8 cellular contexts compared by ENCODE assay signal in the genomic region with DNA sequence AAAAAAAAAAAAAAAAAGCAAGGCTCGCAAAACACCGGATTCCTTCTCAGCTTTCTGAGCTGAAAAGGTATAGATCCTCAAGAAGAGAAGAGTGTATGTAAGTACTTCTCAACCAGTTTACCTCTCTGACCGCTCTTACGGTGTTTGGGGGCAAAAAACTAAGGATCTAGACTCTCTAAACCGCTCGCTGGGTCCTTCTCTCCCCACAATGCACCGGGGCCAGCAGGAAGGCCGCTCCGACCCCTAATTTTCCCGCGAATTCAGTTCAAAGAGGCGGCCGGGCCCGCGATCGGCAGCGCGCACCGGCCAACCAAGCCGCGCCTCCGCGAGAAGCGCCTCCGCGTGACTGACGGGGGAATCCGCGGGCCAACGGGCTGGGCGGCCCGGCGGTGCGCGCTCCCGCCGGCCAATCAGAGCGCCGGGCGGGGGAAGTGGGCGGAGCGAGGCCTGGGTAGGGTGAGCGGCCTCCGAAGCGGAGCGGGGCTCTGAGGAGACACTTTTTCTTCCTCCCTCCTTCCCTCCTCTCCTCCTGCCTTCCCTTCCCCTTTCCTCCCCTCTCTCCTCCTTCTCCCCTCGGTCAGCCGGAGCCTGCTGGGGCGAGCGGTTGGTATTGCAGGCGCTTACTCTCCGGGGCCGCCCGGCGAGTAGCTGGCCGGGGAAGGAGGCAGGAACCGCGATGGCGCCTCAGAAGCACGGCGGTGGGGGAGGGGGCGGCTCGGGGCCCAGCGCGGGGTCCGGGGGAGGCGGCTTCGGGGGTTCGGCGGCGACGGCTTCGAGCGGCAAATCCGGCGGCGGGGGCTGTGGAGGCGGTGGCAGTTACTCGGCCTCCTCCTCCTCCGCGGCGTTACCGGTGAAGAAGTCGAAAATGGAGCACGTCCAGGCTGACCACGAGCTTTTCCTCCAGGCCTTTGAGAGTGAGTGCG.
DNase-seq lines count a peak whose midpoint lies in the region; ATAC-seq and TF ChIP-seq lines count a peak whose summit lies in the region.
"Not testable (repeated sequence)": the region's sequence is repeated elsewhere in the genome, so short reads cannot be mapped to it uniquely, and the experiment has no call there.

No MANE protein-coding gene starts in this region.

- H3K9ac ChIP-seq in skeletal muscle tissue (ENCODE audit: low read depth in 1 of 3, low read length in 3 of 3), result peak overlapping the region; percentile 70 to 83 (median 80)

- in situ Hi-C loops in T47D (cut with HindIII; ENCODE audit: low pct_unique_long_range_greater_than_20kb, low sequenced_read_pairs), result not testable (repeated sequence)

- H3K4me3 ChIP-seq in ACC112 (ENCODE audit: low read depth, low read length) (peak overlapping the region; percentile 85), WERI-Rb-1 (ENCODE audit: low read depth, low read length) (peak overlapping the region; percentile 62), skeletal muscle tissue (ENCODE audit: low read length in 3 of 3) (peak overlapping the region; percentile 75 to 82 (median 81))

- H2AFZ ChIP-seq in ACC112 (ENCODE audit: low read length, unreplicated experiment), result peak overlapping the region; percentile 37

- H3K9me3 ChIP-seq in WERI-Rb-1 (ENCODE audit: severe bottlenecking); skeletal muscle tissue (ENCODE audit: control insufficient read depth in 3 of 3, low read length in 3 of 3): not testable (repeated sequence)

- not testable (repeated sequence) for TF ChIP-seq CTCF in WERI-Rb-1 (IDR thresholded peaks at IDR 0.05; ENCODE audit: low read depth, low read length)

- H3K27ac ChIP-seq in ACC112 (ENCODE audit: low read depth, low read length) (peak overlapping the region; percentile 77), WERI-Rb-1 (peak overlapping the region; percentile 95), skeletal muscle tissue (ENCODE audit: low read depth, low read length) (peak overlapping the region; percentile 75)

- peaks cover 41% of the 10 kb centered on the region for H3K79me2 ChIP-seq in ACC112 (ENCODE audit: control insufficient read depth, insufficient read depth, low read length, unreplicated experiment)

- DNase-seq in NCI-H2227 (lab: John Stamatoyannopoulos, UW; ENCODE audit: unreplicated experiment), result peak; percentile 88
- peak; percentile 86 for DNase-seq in WERI-Rb-1
- peak; percentile 62 to 86 for DNase-seq in T47D (ENCODE audit: low read depth in 1 of 2, low spot score in 1 of 2)
- peak; percentile 42 for DNase-seq in iPS-NIHi7 (ENCODE audit: extremely low spot score)

- not testable (repeated sequence) for H3K36me3 ChIP-seq in ACC112 (ENCODE audit: insufficient read depth, low read length); skeletal muscle tissue (ENCODE audit: control insufficient read depth in 3 of 3, insufficient read depth in 3 of 3, low read length in 3 of 3)
- H3K36me3 ChIP-seq in WERI-Rb-1, result peaks cover 11% of the 10 kb centered on the region

- H3K27me3 ChIP-seq in ACC112 (ENCODE audit: insufficient read depth, low read length); WERI-Rb-1 (ENCODE audit: insufficient read depth, low read depth, severe bottlenecking); skeletal muscle tissue (ENCODE audit: control insufficient read depth in 3 of 3, insufficient read depth in 3 of 3, low read length in 3 of 3): not testable (repeated sequence)

- ATAC-seq in GM18867 (IDR thresholded peaks at IDR 0.05; ENCODE audit: unreplicated experiment) (peak; percentile 90), HG03095 (IDR thresholded peaks at IDR 0.05; ENCODE audit: unreplicated experiment) (peak; percentile 81)

- not testable (repeated sequence) for H3K4me1 ChIP-seq in ACC112 (ENCODE audit: control insufficient read depth, insufficient read depth, low read length, unreplicated experiment); skeletal muscle tissue (ENCODE audit: control insufficient read depth in 3 of 3, insufficient read depth in 3 of 3, low read length in 3 of 3)

Comparison
In these comparisons a context has a peak if more than half of its experiments do, and no peak if none do; other contexts are left out.
1. Peak in every context shown above with its lines: DNase-seq, ATAC-seq, H3K4me3 ChIP-seq and H3K27ac ChIP-seq.